In genomic region chr1:209673631-209674417, GRCh38 we compare ENCODE assay signal across 10 cellular contexts. TPM values are rescaled to one million over a fixed set of nuclear protein-coding genes. Genes with fewer than 3 reads are reported as not detected.
A peak's percentile ranks its signal among the peaks of the same experiment; 100 is the strongest.
DNase-seq lines count a peak whose midpoint lies in the region; ATAC-seq and TF ChIP-seq lines count a peak whose summit lies in the region.
"Had no signal": no experiment of that assay in that cellular context is flagged by ENCODE, and none has a peak within 500 bp of the region (broad histone marks: within the 10 kb centered on the region; RNA-seq: fewer than 3 reads in every experiment).

No MANE protein-coding gene starts in this region.

- no peak overlapping the region for H3K27ac ChIP-seq in HEK293 (ENCODE audit: extremely low read depth, low read depth, low read length)
- H3K27ac ChIP-seq: RWPE1 had no signal

- CTCF ChIA-PET in HEK293 (lab: Yijun Ruan, JAX), result interaction anchor here (0.7 to 1.4 kb wide), 5 partner anchors 12 to 242 kb away, joined by 4 to 6 read pairs (median 5); partner anchors contain the start of gene LAMB3

- intact Hi-C loops in Right ventricle myocardium superior (cut with DNase I), result loop anchor here (2.0 kb wide), 1 partner anchor 27 kb away; no protein-coding TSS in a partner anchor

- ATAC-seq in Right ventricle myocardium superior (ENCODE audit: poor library complexity) (peak; percentile 19), HG03378 (IDR thresholded peaks at IDR 0.05; ENCODE audit: unreplicated experiment) (no peak), HG03442 (IDR thresholded peaks at IDR 0.05; ENCODE audit: unreplicated experiment) (no peak), HG03354 (IDR thresholded peaks at IDR 0.05; ENCODE audit: poor library complexity, severe bottlenecking, unreplicated experiment) (no peak)

- H3K9me3 ChIP-seq in HEK293 (ENCODE audit: control insufficient read depth, insufficient read depth, low read depth, low read length), result no peaks in the 10 kb centered on the region

- no peaks in the 10 kb centered on the region for H3K36me3 ChIP-seq in HEK293 (ENCODE audit: control insufficient read depth in 2 of 2, insufficient read depth in 1 of 2, low read length in 2 of 2)

- H3K4me1 ChIP-seq in HEK293 (ENCODE audit: control insufficient read depth, insufficient read depth, low read length), result no peaks in the 10 kb centered on the region

- H3K4me3 ChIP-seq in HEK293 (ENCODE audit: low read depth, low read length), result no peak overlapping the region

- POLR2A ChIA-PET in HEK293 (lab: Yijun Ruan, JAX), result no interaction called here

- no peak for TF ChIP-seq CTCF in HEK293 (tag by site-specific recombination; IDR thresholded peaks at IDR 0.05)

- peak; percentile 47 for DNase-seq in SKM-1 (lab: John Stamatoyannopoulos, UW; ENCODE audit: unreplicated experiment)
- DNase-seq in Right ventricle myocardium superior, result peak; percentile 46
- peak; percentile 41 for DNase-seq in renal cortical epithelial cell (ENCODE audit: low read depth)
- DNase-seq in NCI-H1105 (lab: John Stamatoyannopoulos, UW), result no peak

TF ChIP-seq in HEK293, 187 proteins besides CTCF, POLR2A, EP300 and RAD21:
- TF ChIP-seq ZNF555 (tag by site-specific recombination; conservative IDR thresholded peaks at IDR 0.05) (no peak), ZNF670 (tag by site-specific recombination; IDR thresholded peaks at IDR 0.05; ENCODE audit: low read depth) (no peak), ZNF223 (tag by site-specific recombination; IDR thresholded peaks at IDR 0.05) (no peak), KLF16 (tag by site-specific recombination; IDR thresholded peaks at IDR 0.05) (peak; percentile 29; the same call in 1 of the 2 replicates), ZFP69B (tag by site-specific recombination; IDR thresholded peaks at IDR 0.05) (no peak)

RNA-seq across cellular contexts. Expression of gene G0S2, which starts 1.4 kb away (rescaled TPM):
- total RNA-seq in Right ventricle myocardium superior (453 TPM), renal cortical epithelial cell (67.4 and 108 TPM in 2 replicates)

RNA-seq across cellular contexts. Expression of gene LAMB3, which starts 21.6 kb away (rescaled TPM):
- total RNA-seq in Right ventricle myocardium superior, result 5.0 TPM
- 108 and 433 TPM in 2 replicates for total RNA-seq in renal cortical epithelial cell

RNA-seq across cellular contexts. Expression of gene HSD11B1, which starts 30.8 kb away (rescaled TPM):
- total RNA-seq in Right ventricle myocardium superior (4.6 TPM), renal cortical epithelial cell (not detected in 2 replicates)
- total RNA-seq: dermis microvascular lymphatic vessel endothelial cell had no signal

Comparison
In these comparisons a context has a peak if more than half of its experiments do, and no peak if none do; other contexts are left out.
1. RNA of gene LAMB3, which starts 21.6 kb away (total RNA-seq): 108 to 433 TPM in renal cortical epithelial cell; 5.0 TPM in Right ventricle myocardium superior (single experiment); every median in the first group is over 10 times any median in the second.